ENCODE assay signal across 8 cellular contexts in genomic region chr2:206160124-206160806, GRCh38. TPM values are rescaled to one million over a fixed set of nuclear protein-coding genes. Genes with fewer than 3 reads are reported as not detected.
DNase-seq lines count a peak whose midpoint lies in the region; ATAC-seq and TF ChIP-seq lines count a peak whose summit lies in the region.

No MANE protein-coding gene starts in this region.

- H4K20me1 ChIP-seq in PC-3 (ENCODE audit: low read length) = peaks cover 33% of the 10 kb centered on the region

- no peaks in the 10 kb centered on the region for H3K9me3 Mint-ChIP-seq in chondrocyte (ENCODE audit: low read depth)
- peaks cover 4% of the 10 kb centered on the region for H3K9me3 Mint-ChIP-seq in type B pancreatic cell

- DNase-seq in AG09309 (ENCODE audit: low read depth) (no peak), PC-3 (no peak), chondrocyte (ENCODE audit: low spot score) (no peak), lower leg skin (ENCODE audit: low spot score in 2 of 2) (no peak), type B pancreatic cell (ENCODE audit: extremely low spot score, unreplicated experiment) (no peak), putamen (ENCODE audit: low spot score) (no peak)

- peak overlapping the region; percentile 70 for H3K27ac ChIP-seq in PC-3 (ENCODE audit: low read length)

- H3K4me1 ChIP-seq in PC-3 (ENCODE audit: insufficient read depth, low read length) = peaks cover 27% of the 10 kb centered on the region

- peak overlapping the region; percentile 89 for H3K4me2 ChIP-seq in PC-3 (ENCODE audit: low read length)

- H3K4me3 Mint-ChIP-seq in chondrocyte (ENCODE audit: unreplicated experiment) (peak overlapping the region; percentile 82), type B pancreatic cell (peak overlapping the region; percentile 99)

- H3K36me3 Mint-ChIP-seq in chondrocyte (ENCODE audit: low read depth) (peaks cover 21% of the 10 kb centered on the region), type B pancreatic cell (peaks cover 43% of the 10 kb centered on the region)

- no peaks in the 10 kb centered on the region for H3K9me2 ChIP-seq in PC-3 (replicated peaks; ENCODE audit: low read length)

- no peak for TF ChIP-seq POLR2A in lower leg skin (IDR thresholded peaks at IDR 0.05)

- no peak for TF ChIP-seq CTCF in AG09309 (IDR thresholded peaks at IDR 0.05; ENCODE audit: control insufficient read depth, insufficient read depth, low read depth, low read length, missing control alignments)
- TF ChIP-seq CTCF in PC-3 (conservative IDR thresholded peaks at IDR 0.05; ENCODE audit: low read depth, low read length) = no peak
- peak; percentile 9 for TF ChIP-seq CTCF in chondrocyte (IDR thresholded peaks at IDR 0.05)
- TF ChIP-seq CTCF in lower leg skin (IDR thresholded peaks at IDR 0.05) = no peak
- no peak for TF ChIP-seq CTCF in type B pancreatic cell (conservative IDR thresholded peaks at IDR 0.05)

- H3K4me3 ChIP-seq in AG09309 (ENCODE audit: control insufficient read depth, low read depth, low read length) (peak overlapping the region; percentile 81), PC-3 (ENCODE audit: low read length) (peak overlapping the region; percentile 87), lower leg skin (ENCODE audit: low read depth, poor library complexity, severe bottlenecking) (peak overlapping the region; percentile 63)

- peak overlapping the region; percentile 92 for H2AFZ ChIP-seq in PC-3 (ENCODE audit: low read length)

- ATAC-seq in GM18517 (IDR thresholded peaks at IDR 0.05; ENCODE audit: unreplicated experiment) (peak; percentile 36), HG02970 (IDR thresholded peaks at IDR 0.05; ENCODE audit: low FRiP score, unreplicated experiment) (peak; percentile 53), PC-3 (peak; percentile 35; the same call in 1 of the 2 replicates)

- H3K36me3 ChIP-seq in PC-3 (ENCODE audit: low read depth, low read length) = peaks cover 49% of the 10 kb centered on the region

- H3K27ac Mint-ChIP-seq in chondrocyte (ENCODE audit: unreplicated experiment) (peak overlapping the region; percentile 99), type B pancreatic cell (peak overlapping the region; percentile 98)

- no peaks in the 10 kb centered on the region for H3K27me3 Mint-ChIP-seq in chondrocyte (ENCODE audit: low read depth)
- H3K27me3 Mint-ChIP-seq in type B pancreatic cell = no peaks in the 10 kb centered on the region

- H3K4me1 Mint-ChIP-seq in chondrocyte (ENCODE audit: low read depth) = peaks cover 49% of the 10 kb centered on the region
- peaks cover 32% of the 10 kb centered on the region for H3K4me1 Mint-ChIP-seq in type B pancreatic cell (ENCODE audit: unreplicated experiment)

- H3K9ac ChIP-seq in PC-3 (ENCODE audit: low read length) = peak overlapping the region; percentile 99

- BruUV-seq in PC-3 (replicated peaks; lab: Mats Ljungman, UMichigan) = TSS peak; percentile 59

- POLR2A ChIA-PET in PC-3 (lab: Charles Lee; ENCODE audit: unreplicated experiment) = no interaction called here

- H3K27me3 ChIP-seq in PC-3 (ENCODE audit: low read length) = no peaks in the 10 kb centered on the region

- H3F3A ChIP-seq in PC-3 (ENCODE audit: low read length, unreplicated experiment) = peaks cover 8% of the 10 kb centered on the region

- intact Hi-C loops in PC-3 (cut with micrococcal nuclease) (loop anchor here (5.0 kb wide), 2 partner anchors 117 to 282 kb away; partner anchors contain the start of gene ADAM23), lower leg skin (cut with DNase I; ENCODE audit: low total_unique reads) (loop anchor here (5.0 kb wide), 1 partner anchor 97 kb away; no protein-coding TSS in a partner anchor)

- WGBS in lower leg skin, 2 donors = 5 to 7% methylated on average over 30 to 31 of the region's 31 CpGs

- peaks cover 72% of the 10 kb centered on the region for H3K79me2 ChIP-seq in PC-3 (ENCODE audit: low read length)

- CTCF ChIA-PET in PC-3 (lab: Charles Lee) = no interaction called here

- H3K9me3 ChIP-seq in PC-3 (ENCODE audit: low read length) = no peaks in the 10 kb centered on the region

RNA-seq across cellular contexts. Expression of gene EEF1B2, which starts 0.6 kb away (rescaled TPM):
- total RNA-seq in PC-3 (2014; rRNA removed) = 596 and 616 TPM in 2 replicates
- total RNA-seq in chondrocyte = 420 to 505 TPM (median 436 TPM) in 3 replicates
- 100 to 1,000 TPM; 483 to 986 (median 575) TPM for total RNA-seq in lower leg skin
- 623 and 674 TPM in 2 replicates for total RNA-seq in type B pancreatic cell (ENCODE audit: low replicate concordance)

RNA-seq across cellular contexts. Expression of gene NDUFS1, which starts 1.0 kb away (rescaled TPM):
- 80.7 and 110 TPM in 2 replicates for total RNA-seq in PC-3 (2014; rRNA removed)
- total RNA-seq in chondrocyte = 81.5 to 99.5 TPM (median 82.7 TPM) in 3 replicates
- 100 to 1,000 TPM in 1 of 4 donors, 10 to 100 TPM in 3; 62.5 to 105 (median 79.9) TPM for total RNA-seq in lower leg skin
- total RNA-seq in type B pancreatic cell (ENCODE audit: low replicate concordance) = 81.5 and 95.9 TPM in 2 replicates
